In genomic region chr14:84465890-84466289, GRCh38 we compare ENCODE assay signal across 28 cellular contexts.
A peak's percentile ranks its signal among the peaks of the same experiment; 100 is the strongest.
DNase-seq lines count a peak whose midpoint lies in the region; ATAC-seq, FAIRE-seq and TF ChIP-seq lines count a peak whose summit lies in the region.
"Had no signal": no experiment of that assay in that cellular context is flagged by ENCODE, and none has a peak within 500 bp of the region (broad histone marks: within the 10 kb centered on the region; RNA-seq: fewer than 3 reads in every experiment).

No MANE protein-coding gene starts in this region.

- no peak overlapping the region for H2BK20ac ChIP-seq in H9 (ENCODE audit: low read depth, low read length, poor library complexity, severe bottlenecking)

- DNase-seq in HepG2 (ENCODE audit: low spot score) (no peak), right lobe of liver (no peak), PC-9 (peak in 1 of 2 experiments; percentile 84), epithelial cell of prostate (ENCODE audit: low read depth, low spot score) (peak; percentile 10), NCI-H82 (lab: John Stamatoyannopoulos, UW) (no peak), H9 (no peak)
- no peak for DNase-seq in activated CD4-positive, alpha-beta T cell treated with anti-CD3 and anti-CD28 coated beads, Interleukin-2, amount 50 U/mL, for 48 hours
- DNase-seq: activated CD4-positive, alpha-beta T cell treated with anti-CD3 and anti-CD28 coated beads, Interleukin-2, amount 10 ng/mL, durations not matched to agents 7 days and 5 days; activated gamma-delta T cell; activated naive CD8-positive, alpha-beta T cell treated with anti-CD3 and anti-CD28 coated beads for 36 hours; activated T-cell treated with anti-CD3 and anti-CD28 coated beads, Interleukin-2, amount 50 U/mL, for 4 hours; CD4-positive, alpha-beta T cell; cerebellar nuclear complex; EL; hypothalamus; NCI-H1048; NCI-H510A; nephron progenitor cell; SJCRH30 had no signal

- H3K4me1 Mint-ChIP-seq in H9 = no peaks in the 10 kb centered on the region
- H3K4me1 Mint-ChIP-seq: activated CD4-positive, alpha-beta T cell treated with anti-CD3 and anti-CD28 coated beads, Interleukin-2, amount 10 ng/mL, durations not matched to agents 7 days and 5 days; activated naive CD8-positive, alpha-beta T cell treated with anti-CD3 and anti-CD28 coated beads for 36 hours; memory B cell; nephron progenitor cell; stimulated activated effector memory CD8-positive, alpha-beta T cell treated with anti-CD3 and anti-CD28 coated beads, Interleukin-12 subunit alpha, Interleukin-12 subunit beta, amount 100 ng/mL, for 72 hours had no signal

- no peak overlapping the region for H3K27ac Mint-ChIP-seq in H9
- H3K27ac Mint-ChIP-seq: activated CD4-positive, alpha-beta T cell treated with anti-CD3 and anti-CD28 coated beads, Interleukin-2, amount 10 ng/mL, durations not matched to agents 7 days and 5 days; activated naive CD8-positive, alpha-beta T cell treated with anti-CD3 and anti-CD28 coated beads for 36 hours; CD4-positive, alpha-beta T cell; memory B cell; nephron progenitor cell; stimulated activated effector memory CD8-positive, alpha-beta T cell treated with anti-CD3 and anti-CD28 coated beads, Interleukin-12 subunit alpha, Interleukin-12 subunit beta, amount 100 ng/mL, for 72 hours had no signal

- POLR2A ChIA-PET in HepG2 (lab: Yijun Ruan, JAX) (no interaction called here), PC-9 (lab: Charles Lee; ENCODE audit: unreplicated experiment) (no interaction called here)

- no peaks in the 10 kb centered on the region for H3K36me3 Mint-ChIP-seq in H9 (ENCODE audit: insufficient read depth in 1 of 3, low read depth in 3 of 3)
- H3K36me3 Mint-ChIP-seq: activated naive CD8-positive, alpha-beta T cell treated with anti-CD3 and anti-CD28 coated beads for 36 hours; memory B cell; stimulated activated effector memory CD8-positive, alpha-beta T cell treated with anti-CD3 and anti-CD28 coated beads, Interleukin-12 subunit alpha, Interleukin-12 subunit beta, amount 100 ng/mL, for 72 hours had no signal

- H3K9me2 ChIP-seq in PC-9 (ENCODE audit: insufficient read depth) = no peaks in the 10 kb centered on the region

- no peak overlapping the region for H3K56ac ChIP-seq in H9 (ENCODE audit: insufficient read length, low read depth, low read length)

- H2AK5ac ChIP-seq in H9 (ENCODE audit: insufficient read length, low read length) = no peak overlapping the region

- intact Hi-C loops in HepG2 (cut with micrococcal nuclease; ENCODE audit: unreplicated experiment) (no loop called here), right lobe of liver (cut with DNase I) (no loop called here), PC-9 (cut with micrococcal nuclease; ENCODE audit: unreplicated experiment) (no loop called here)

- WGBS in HepG2 (ENCODE audit: low lambda C conversion rate) = 0% methylated on average over 1 of the region's 1 CpG
- 13% methylated on average over 1 of the region's 1 CpG for WGBS in right lobe of liver (ENCODE audit: insufficient coverage, low coverage, low lambda C conversion rate, missing lambda C conversion rate)
- no CpG with 5 or more reads among the region's 1 CpG for WGBS in H9 (ENCODE audit: extremely low coverage, insufficient read length, low lambda C conversion rate)

- CTCF ChIA-PET in HepG2 (lab: Yijun Ruan, JAX; ENCODE audit: low intra/inter-chr PET ratio, low total read pairs) = no interaction called here
- CTCF ChIA-PET in PC-9 (lab: Charles Lee) = no interaction called here

- H3K36me3 ChIP-seq in HepG2 (replicated peaks in 1 of 2; ENCODE audit: control insufficient read depth in 1 of 2, insufficient read depth in 2 of 2, low read length in 2 of 2) = no peaks in the 10 kb centered on the region
- no peaks in the 10 kb centered on the region for H3K36me3 ChIP-seq in right lobe of liver
- H3K36me3 ChIP-seq in PC-9 (ENCODE audit: low read depth) = no peaks in the 10 kb centered on the region
- H3K36me3 ChIP-seq: HAP-1, SJCRH30, tibial nerve had no signal

- TF ChIP-seq POLR2A in HepG2 (IDR thresholded peaks at IDR 0.05; ENCODE audit: insufficient read depth in 1 of 2, low read depth in 2 of 2, low read length in 2 of 2) = no peak
- TF ChIP-seq POLR2A in right lobe of liver (IDR thresholded peaks at IDR 0.05) = no peak

- in situ Hi-C loops in HepG2 (cut with HindIII; ENCODE audit: extremely low pct_ligation_motif_present, low pct_unique_long_range_greater_than_20kb) = no loop called here

- ATAC-seq in HepG2 (no peak), right lobe of liver (no peak), GM19463 (IDR thresholded peaks at IDR 0.05; ENCODE audit: unreplicated experiment) (no peak)
- ATAC-seq: activated T-cell treated with anti-CD3 and anti-CD28 coated beads, Interleukin-2, amount 50 U/mL, for 4 hours; left lobe of liver; stimulated activated effector memory CD8-positive, alpha-beta T cell treated with anti-CD3 and anti-CD28 coated beads, Interleukin-12 subunit alpha, Interleukin-12 subunit beta, amount 100 ng/mL, for 72 hours had no signal

- H3F3A ChIP-seq in PC-9 (ENCODE audit: insufficient read depth, low read depth) = 0 out of 2 replicates have a peak, but pooled peaks cover 7% of the 10 kb centered on the region

- BruUV-seq in HepG2 (replicated peaks; lab: Mats Ljungman, UMichigan) (no TSS peak), PC-9 (replicated peaks; lab: Mats Ljungman, UMichigan) (no TSS peak)

- no peak for TF ChIP-seq RAD21 in HepG2 (CRISPR knock-in tag; IDR thresholded peaks at IDR 0.05)

- no peak overlapping the region for H2BK12ac ChIP-seq in H9 (ENCODE audit: insufficient read length, low read depth, low read length)

- no peak overlapping the region for H2BK5ac ChIP-seq in H9 (ENCODE audit: insufficient read length, low read length)

- H3K4me3 Mint-ChIP-seq in H9 = no peak overlapping the region
- H3K4me3 Mint-ChIP-seq: activated CD4-positive, alpha-beta T cell treated with anti-CD3 and anti-CD28 coated beads, Interleukin-2, amount 10 ng/mL, durations not matched to agents 7 days and 5 days; activated naive CD8-positive, alpha-beta T cell treated with anti-CD3 and anti-CD28 coated beads for 36 hours; activated T-cell treated with anti-CD3 and anti-CD28 coated beads, Interleukin-2, amount 50 U/mL, for 4 hours; CD4-positive, alpha-beta T cell; memory B cell; nephron progenitor cell; stimulated activated effector memory CD8-positive, alpha-beta T cell treated with anti-CD3 and anti-CD28 coated beads, Interleukin-12 subunit alpha, Interleukin-12 subunit beta, amount 100 ng/mL, for 72 hours had no signal

- H3K4me3 ChIP-seq in HepG2 (replicated peaks in 1 of 3; ENCODE audit: insufficient read depth in 1 of 3, low read depth in 2 of 3, low read length in 3 of 3) (no peak overlapping the region), right lobe of liver (no peak overlapping the region), PC-9 (no peak overlapping the region)
- H3K4me3 ChIP-seq: HAP-1, SJCRH30, tibial nerve had no signal

- no peak for FAIRE-seq in HepG2 (lab: Jason Lieb, UNC)
- FAIRE-seq: D721Med, RCC 7860 had no signal

- H3K79me2 ChIP-seq in HepG2 (ENCODE audit: insufficient read depth, low read length) (no peaks in the 10 kb centered on the region), PC-9 (ENCODE audit: low read depth) (no peaks in the 10 kb centered on the region), H9 (ENCODE audit: insufficient read depth, low read length) (no peaks in the 10 kb centered on the region)

- H3K9me3 ChIP-seq in HepG2 (ENCODE audit: low read length) = peaks cover 63% of the 10 kb centered on the region
- no peaks in the 10 kb centered on the region for H3K9me3 ChIP-seq in right lobe of liver
- no peaks in the 10 kb centered on the region for H3K9me3 ChIP-seq in PC-9 (ENCODE audit: insufficient read depth, low read depth)
- H3K9me3 ChIP-seq in H9 (ENCODE audit: control insufficient read depth, low read depth, low read length) = no peaks in the 10 kb centered on the region
- H3K9me3 ChIP-seq: HAP-1, SJCRH30, tibial nerve had no signal

- H3K27me3 ChIP-seq in HepG2 (ENCODE audit: control insufficient read depth in 1 of 2, insufficient read depth in 2 of 2, low read length in 2 of 2) (no peaks in the 10 kb centered on the region), right lobe of liver (no peaks in the 10 kb centered on the region), PC-9 (ENCODE audit: insufficient read depth, low read depth) (no peaks in the 10 kb centered on the region), H9 (ENCODE audit: insufficient read depth, low read length) (no peaks in the 10 kb centered on the region)
- H3K27me3 ChIP-seq: SJCRH30, tibial nerve had no signal

- H4K5ac ChIP-seq in H9 (ENCODE audit: insufficient read length, low read depth, low read length) = no peak overlapping the region

- TF ChIP-seq CTCF in HepG2 (CRISPR knock-in tag; IDR thresholded peaks at IDR 0.05) (no peak), right lobe of liver (IDR thresholded peaks at IDR 0.05) (no peak), PC-9 (conservative IDR thresholded peaks at IDR 0.05) (no peak), H9 (conservative IDR thresholded peaks at IDR 0.05) (no peak)

- no peak overlapping the region for H3K4me2 ChIP-seq in HepG2 (ENCODE audit: low read depth, low read length)
- peak overlapping the region; percentile 19 for H3K4me2 ChIP-seq in PC-9
- no peak overlapping the region for H3K4me2 ChIP-seq in H9 (ENCODE audit: insufficient read depth, insufficient read length, low read length)

- H3K4me1 ChIP-seq in HepG2 (ENCODE audit: insufficient read depth, low read length) (no peaks in the 10 kb centered on the region), right lobe of liver (no peaks in the 10 kb centered on the region), PC-9 (replicated peaks; ENCODE audit: insufficient read depth) (peaks cover 11% of the 10 kb centered on the region), H9 (ENCODE audit: insufficient read depth, low read length) (no peaks in the 10 kb centered on the region)
- H3K4me1 ChIP-seq: HAP-1, tibial nerve had no signal

- H3K27ac ChIP-seq in HepG2 (ENCODE audit: extremely low read length, insufficient read depth, low read length) (no peak overlapping the region), right lobe of liver (no peak overlapping the region), PC-9 (peak overlapping the region; percentile 34; the same call in 1 of the 2 replicates), epithelial cell of prostate (no peak overlapping the region), H9 (ENCODE audit: insufficient read length, low read depth, low read length) (no peak overlapping the region)
- H3K27ac ChIP-seq: HL-60, SJCRH30, tibial nerve had no signal

- H3K4ac ChIP-seq in H9 (ENCODE audit: low read depth, low read length) = no peak overlapping the region

- no peak overlapping the region for H2BK15ac ChIP-seq in H9 (ENCODE audit: low read depth, low read length)

- TF ChIP-seq EP300 in HepG2 (IDR thresholded peaks at IDR 0.05; ENCODE audit: low read depth in 2 of 2, low read length in 2 of 2) (no peak), HepG2 (CRISPR knock-in tag; IDR thresholded peaks at IDR 0.05; ENCODE audit: borderline replicate concordance) (no peak)

- H3K79me1 ChIP-seq in H9 (ENCODE audit: insufficient read depth, low read depth, low read length, poor library complexity, severe bottlenecking) = no peaks in the 10 kb centered on the region

- no peak overlapping the region for H2BK120ac ChIP-seq in H9 (ENCODE audit: low read depth, low read length, poor library complexity, severe bottlenecking)

- H3T11ph ChIP-seq in H9 (ENCODE audit: low read length) = no peak overlapping the region

- no peak overlapping the region for H3K23ac ChIP-seq in H9 (ENCODE audit: insufficient read length, low read depth, low read length)

- H2AFZ ChIP-seq in HepG2 (ENCODE audit: low read length) = no peak overlapping the region
- H2AFZ ChIP-seq in PC-9 = no peak overlapping the region
- no peak overlapping the region for H2AFZ ChIP-seq in H9 (ENCODE audit: low read length)

- H3K14ac ChIP-seq in H9 (ENCODE audit: insufficient read depth, low read length) = no peak overlapping the region

- no peak overlapping the region for H3K18ac ChIP-seq in H9 (ENCODE audit: insufficient read length, low read depth, low read length)

- no peaks in the 10 kb centered on the region for H3K23me2 ChIP-seq in H9 (ENCODE audit: insufficient read length, low read depth, low read length, poor library complexity, severe bottlenecking)

- no peak overlapping the region for H4K91ac ChIP-seq in H9 (ENCODE audit: insufficient read length, low read depth, low read length)

- no peaks in the 10 kb centered on the region for H3K9me3 Mint-ChIP-seq in H9
- H3K9me3 Mint-ChIP-seq: memory B cell, nephron progenitor cell had no signal

- no peak overlapping the region for H4K8ac ChIP-seq in H9 (replicated peaks; ENCODE audit: insufficient read length, low read depth, low read length)

- H3K27me3 Mint-ChIP-seq in H9 (ENCODE audit: low read depth) = no peaks in the 10 kb centered on the region
- H3K27me3 Mint-ChIP-seq: activated CD4-positive, alpha-beta T cell treated with anti-CD3 and anti-CD28 coated beads, Interleukin-2, amount 10 ng/mL, durations not matched to agents 7 days and 5 days; activated naive CD8-positive, alpha-beta T cell treated with anti-CD3 and anti-CD28 coated beads for 36 hours; CD4-positive, alpha-beta T cell; memory B cell had no signal

- H4K20me1 ChIP-seq in HepG2 (ENCODE audit: insufficient read depth, low read length) (no peaks in the 10 kb centered on the region), PC-9 (ENCODE audit: insufficient read depth) (no peaks in the 10 kb centered on the region), H9 (ENCODE audit: control insufficient read depth, insufficient read depth, insufficient read length) (no peaks in the 10 kb centered on the region)

- H3K9ac ChIP-seq in HepG2 (ENCODE audit: insufficient read depth, low read depth, low read length) (no peak overlapping the region), H9 (ENCODE audit: extremely low read depth, insufficient read length, low read length) (no peak overlapping the region)
